Comparison of ENCODE assay signal across 10 cellular contexts in the genomic region with DNA sequence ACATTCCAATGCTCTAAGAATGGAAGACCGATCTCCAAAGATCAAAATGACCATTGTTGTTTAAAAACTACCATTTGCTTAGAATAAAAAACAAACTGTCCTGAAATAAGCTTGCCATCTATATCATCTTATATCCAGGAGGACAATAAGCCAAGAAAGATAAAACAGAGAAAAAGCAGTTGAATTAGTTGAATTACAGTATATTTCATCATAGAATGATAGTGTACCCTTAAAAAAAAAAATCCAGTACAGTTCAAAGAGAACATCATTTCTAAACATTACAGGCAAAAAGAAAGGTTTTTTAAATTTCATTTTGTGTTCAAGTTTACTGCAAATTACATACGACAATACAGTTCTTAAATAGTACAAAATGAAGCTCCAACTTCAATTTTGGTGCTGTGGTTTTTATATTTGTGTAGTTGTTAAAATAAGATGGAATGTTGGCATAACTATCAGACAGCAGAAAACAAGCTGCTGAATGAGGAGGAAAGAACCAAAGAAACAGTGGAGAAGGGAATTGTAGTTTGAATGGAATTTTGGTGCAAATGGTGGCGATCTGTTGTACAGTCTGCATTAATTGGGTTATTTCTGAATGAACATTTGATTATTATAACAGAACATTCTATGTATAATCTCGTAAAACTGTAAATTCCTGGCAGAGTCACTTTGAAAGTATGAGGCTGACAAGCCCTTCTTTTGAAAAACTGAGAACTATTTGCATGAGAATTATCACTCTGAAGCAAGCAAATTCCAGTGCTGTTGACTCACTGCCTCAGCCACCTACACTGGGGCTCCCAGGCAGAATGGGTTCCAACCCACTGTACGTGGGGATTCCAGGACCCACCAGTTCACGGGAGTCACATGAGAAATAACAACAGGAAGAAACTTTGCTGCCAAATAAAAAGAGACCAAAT. TPM values are rescaled to one million over a fixed set of nuclear protein-coding genes. Genes with fewer than 3 reads are reported as not detected.
DNase-seq lines count a peak whose midpoint lies in the region; ATAC-seq and TF ChIP-seq lines count a peak whose summit lies in the region.
"Had no signal": no experiment of that assay in that cellular context is flagged by ENCODE, and none has a peak within 500 bp of the region (broad histone marks: within the 10 kb centered on the region; RNA-seq: fewer than 3 reads in every experiment).

No MANE protein-coding gene starts in this region.

- H3K18ac ChIP-seq in H9 (ENCODE audit: insufficient read length, low read depth, low read length) = no peak overlapping the region

- H4K5ac ChIP-seq in H9 (ENCODE audit: insufficient read length, low read depth, low read length) = no peak overlapping the region

- DNase-seq in H9 (peak; percentile 70), SW480 (ENCODE audit: low spot score) (peak; percentile 81), glomerular visceral epithelial cell (ENCODE audit: extremely low spot score) (peak; percentile 82), skeletal muscle cell (ENCODE audit: low read depth) (peak; percentile 90), gastrocnemius medialis (no peak), GM20000 (ENCODE audit: low spot score) (no peak)
- DNase-seq: NCI-H82 had no signal

- peak overlapping the region; percentile 10 for H3K4me3 ChIP-seq in skeletal muscle cell (ENCODE audit: low read depth, low read length)
- H3K4me3 ChIP-seq in gastrocnemius medialis = no peak overlapping the region
- H3K4me3 ChIP-seq: GM12878 had no signal

- H3K4me1 Mint-ChIP-seq in H9 = peaks cover 22 to 35% of the 10 kb centered on the region in 2 experiments

- no peak overlapping the region for H3K56ac ChIP-seq in H9 (ENCODE audit: insufficient read length, low read depth, low read length)

- in situ Hi-C loops in gastrocnemius medialis (cut with MboI; ENCODE audit: low sequenced_read_pairs in 4 of 4) = no loop called here

- intact Hi-C loops in gastrocnemius medialis (cut with DNase I; ENCODE audit: low total_unique reads) = no loop called here

- ATAC-seq in HG03342 (IDR thresholded peaks at IDR 0.05; ENCODE audit: unreplicated experiment) (no peak), gastrocnemius medialis (no peak), HG02642 (IDR thresholded peaks at IDR 0.05; ENCODE audit: poor library complexity, unreplicated experiment) (no peak)
- ATAC-seq: GM12878 had no signal

- H3K27ac Mint-ChIP-seq in H9 = peak overlapping the region; percentile 47 to 97 (median 76); a peak in 6 of 7 replicates

- H3K27me3 ChIP-seq in H9 (ENCODE audit: insufficient read depth, low read length) (no peaks in the 10 kb centered on the region), gastrocnemius medialis (no peaks in the 10 kb centered on the region)

- H4K8ac ChIP-seq in H9 (replicated peaks; ENCODE audit: insufficient read length, low read depth, low read length) = no peak overlapping the region

- no peak overlapping the region for H2BK12ac ChIP-seq in H9 (ENCODE audit: insufficient read length, low read depth, low read length)

- H3K4me3 Mint-ChIP-seq in H9 = peak overlapping the region in 1 of 2 experiments; percentile 17; a peak in 1 of 5 replicates

- no peak overlapping the region for H3K4ac ChIP-seq in H9 (ENCODE audit: low read depth, low read length)

- H3K9me3 Mint-ChIP-seq in H9 = no peaks in the 10 kb centered on the region; a peak in 1 of 5 replicates

- WGBS in H9 (ENCODE audit: extremely low coverage, insufficient read length, low lambda C conversion rate) = no CpG with 5 or more reads among the region's 6 CpGs

- H3K4me1 ChIP-seq in H9 (ENCODE audit: insufficient read depth, low read length) (no peaks in the 10 kb centered on the region; the same call in 1 of the 2 replicates), gastrocnemius medialis (peaks cover 0 to 7% of the 10 kb centered on the region in 2 donors)

- no peak overlapping the region for H3K14ac ChIP-seq in H9 (ENCODE audit: insufficient read depth, low read length)

- H2AFZ ChIP-seq in H9 (ENCODE audit: low read length) = no peak overlapping the region

- H3K27me3 Mint-ChIP-seq in H9 (ENCODE audit: low read depth) = no peaks in the 10 kb centered on the region

- H2AK5ac ChIP-seq in H9 (ENCODE audit: insufficient read length, low read length) = no peak overlapping the region

- no peak overlapping the region for H3K9ac ChIP-seq in H9 (ENCODE audit: extremely low read depth, insufficient read length, low read length)

- H3K36me3 Mint-ChIP-seq in H9 (ENCODE audit: insufficient read depth in 1 of 3, low read depth in 3 of 3) = no peaks in the 10 kb centered on the region

- H3T11ph ChIP-seq in H9 (ENCODE audit: low read length) = no peak overlapping the region

- H2BK20ac ChIP-seq in H9 (ENCODE audit: low read depth, low read length, poor library complexity, severe bottlenecking) = no peak overlapping the region

- TF ChIP-seq CTCF in H9 (conservative IDR thresholded peaks at IDR 0.05) (no peak), gastrocnemius medialis (IDR thresholded peaks at IDR 0.05 in 4 of 5, conservative IDR thresholded peaks at IDR 0.05 in 1 of 5) (no peak), GM20000 (IDR thresholded peaks at IDR 0.05; ENCODE audit: extremely low read depth, missing control alignments) (no peak)

- H3K23ac ChIP-seq in H9 (ENCODE audit: insufficient read length, low read depth, low read length) = no peak overlapping the region

- no peaks in the 10 kb centered on the region for H4K20me1 ChIP-seq in H9 (ENCODE audit: control insufficient read depth, insufficient read depth, insufficient read length)

- H2BK15ac ChIP-seq in H9 (ENCODE audit: low read depth, low read length) = no peak overlapping the region

- H2BK120ac ChIP-seq in H9 (ENCODE audit: low read depth, low read length, poor library complexity, severe bottlenecking) = no peak overlapping the region

- no peak overlapping the region for H2BK5ac ChIP-seq in H9 (ENCODE audit: insufficient read length, low read length)

- H3K36me3 ChIP-seq in gastrocnemius medialis = no peaks in the 10 kb centered on the region

- peak overlapping the region; percentile 75 for H3K4me2 ChIP-seq in H9 (ENCODE audit: insufficient read depth, insufficient read length, low read length)

- H3K23me2 ChIP-seq in H9 (ENCODE audit: insufficient read length, low read depth, low read length, poor library complexity, severe bottlenecking) = no peaks in the 10 kb centered on the region

- H3K27ac ChIP-seq in H9 (ENCODE audit: insufficient read length, low read depth, low read length) (peak overlapping the region; percentile 76), gastrocnemius medialis (no peak overlapping the region)

- no peak for TF ChIP-seq POLR2A in gastrocnemius medialis (IDR thresholded peaks at IDR 0.05)

- no peaks in the 10 kb centered on the region for H3K79me2 ChIP-seq in H9 (ENCODE audit: insufficient read depth, low read length)

- H3K9me3 ChIP-seq in H9 (ENCODE audit: control insufficient read depth, low read depth, low read length) = no peaks in the 10 kb centered on the region
- H3K9me3 ChIP-seq in gastrocnemius medialis = no peaks in the 10 kb centered on the region

- H3K79me1 ChIP-seq in H9 (ENCODE audit: insufficient read depth, low read depth, low read length, poor library complexity, severe bottlenecking) = no peaks in the 10 kb centered on the region

- no peak overlapping the region for H4K91ac ChIP-seq in H9 (ENCODE audit: insufficient read length, low read depth, low read length)

RNA-seq across cellular contexts. Expression of a gene that starts 37.7 kb away (rescaled TPM):
- total RNA-seq in H9 (2021) = 3.5 and 3.9 TPM in 2 replicates
- 10 to 100 TPM; 12.7 to 26.3 (median 16.0) TPM for total RNA-seq in gastrocnemius medialis

Comparison
In these comparisons a context has a peak if more than half of its experiments do, and no peak if none do; other contexts are left out.
1. DNase-seq: peak in H9 (single experiment), SW480 (single experiment), glomerular visceral epithelial cell (single experiment) and skeletal muscle cell (single experiment); none in gastrocnemius medialis (0 of 2) and GM20000 (single experiment).